ENCODE assay signal across 23 cellular contexts in genomic region chr6:41744236-41744787, GRCh38. TPM values are rescaled to one million over a fixed set of nuclear protein-coding genes. Genes with fewer than 3 reads are reported as not detected.
DNase-seq lines count a peak whose midpoint lies in the region; ATAC-seq, FAIRE-seq and TF ChIP-seq lines count a peak whose summit lies in the region.
"Had no signal": no experiment of that assay in that cellular context is flagged by ENCODE, and none has a peak within 500 bp of the region (broad histone marks: within the 10 kb centered on the region; RNA-seq: fewer than 3 reads in every experiment).

No MANE protein-coding gene starts in this region.

- H3K27ac ChIP-seq in C4-2B: peak overlapping the region; percentile 96
- H3K27ac ChIP-seq in HepG2 (ENCODE audit: extremely low read length, insufficient read depth, low read length): peak overlapping the region; percentile 30
- no peak overlapping the region for H3K27ac ChIP-seq in neuronal stem cell (replicated peaks; ENCODE audit: low read length)
- H3K27ac ChIP-seq in stomach: peak overlapping the region; percentile 53 to 81 (median 75)
- H3K27ac ChIP-seq: A549; BLaER1 treated with 17β-estradiol and CSF1 and Interleukin-3, amounts not matched to agents 10 nM and 100 nM; GM23248 had no signal

- POLR2A ChIA-PET in HepG2 (lab: Yijun Ruan, JAX): interaction anchor here (1.1 to 6.5 kb wide), 2 partner anchors 9 to 24 kb away, joined by 5 to 120 read pairs; partner anchors contain the start of gene TFEB

- intact Hi-C loops in HepG2 (cut with micrococcal nuclease; ENCODE audit: unreplicated experiment) (no loop called here), stomach (cut with DNase I; ENCODE audit: low total_unique reads) (no loop called here), Calu3 (cut with micrococcal nuclease; ENCODE audit: unreplicated experiment) (no loop called here)

- DNase-seq in HepG2 (ENCODE audit: low spot score) (no peak), neuronal stem cell (ENCODE audit: low spot score) (no peak), stomach (peak; percentile 48), Calu3 (no peak), DMS153 (lab: John Stamatoyannopoulos, UW) (no peak)
- DNase-seq: 8988T; ACHN; AML-193; BE2C; CD4-positive, alpha-beta memory T cell; COR-L47; DMS79; EL; GM23248; H7; HCEC 1CT had no signal

- TF ChIP-seq CTCF in C4-2B (conservative IDR thresholded peaks at IDR 0.05) (no peak), HepG2 (CRISPR knock-in tag; IDR thresholded peaks at IDR 0.05) (no peak), stomach (IDR thresholded peaks at IDR 0.05) (no peak), Calu3 (IDR thresholded peaks at IDR 0.05; ENCODE audit: unreplicated experiment) (no peak)

- H2BK15ac ChIP-seq in neuronal stem cell (ENCODE audit: low read length): peak overlapping the region; percentile 46

- TF ChIP-seq POLR2A in HepG2 (IDR thresholded peaks at IDR 0.05; ENCODE audit: insufficient read depth in 1 of 2, low read depth in 2 of 2, low read length in 2 of 2) (no peak), stomach (IDR thresholded peaks at IDR 0.05) (peak in 1 of 4 donors; percentile 51)

- in situ Hi-C loops in HepG2 (cut with HindIII; ENCODE audit: extremely low pct_ligation_motif_present, low pct_unique_long_range_greater_than_20kb): no loop called here

- no peak overlapping the region for H3K9ac ChIP-seq in HepG2 (ENCODE audit: insufficient read depth, low read depth, low read length)
- no peak overlapping the region for H3K9ac ChIP-seq in neuronal stem cell (ENCODE audit: low read depth, low read length, poor library complexity)
- H3K9ac ChIP-seq: BLaER1 treated with 17β-estradiol and CSF1 and Interleukin-3, amounts not matched to agents 10 nM and 100 nM; GM23248 had no signal

- no peak overlapping the region for H2BK5ac ChIP-seq in neuronal stem cell (ENCODE audit: low read length)

- TF ChIP-seq EP300 in HepG2 (IDR thresholded peaks at IDR 0.05; ENCODE audit: low read depth in 2 of 2, low read length in 2 of 2) (no peak), HepG2 (CRISPR knock-in tag; IDR thresholded peaks at IDR 0.05; ENCODE audit: borderline replicate concordance) (no peak), stomach (IDR thresholded peaks at IDR 0.05) (no peak)

- no peak for TF ChIP-seq RAD21 in HepG2 (CRISPR knock-in tag; IDR thresholded peaks at IDR 0.05)

- H4K20me1 ChIP-seq in HepG2 (ENCODE audit: insufficient read depth, low read length): no peaks in the 10 kb centered on the region
- H4K20me1 ChIP-seq: BLaER1 treated with 17β-estradiol and CSF1 and Interleukin-3, amounts not matched to agents 10 nM and 100 nM had no signal

- BruUV-seq in HepG2 (replicated peaks; lab: Mats Ljungman, UMichigan) (no TSS peak), Calu3 (replicated peaks; lab: Mats Ljungman, UMichigan) (no TSS peak)

- no peak overlapping the region for H3K4me3 Mint-ChIP-seq in Calu3 (ENCODE audit: low read depth, unreplicated experiment)
- H3K4me3 Mint-ChIP-seq: CD4-positive, alpha-beta memory T cell had no signal

- no peak overlapping the region for H2BK120ac ChIP-seq in neuronal stem cell (ENCODE audit: low read depth, low read length)

- H2BK12ac ChIP-seq in neuronal stem cell (ENCODE audit: low read length): peak overlapping the region; percentile 77

- CTCF ChIA-PET in HepG2 (lab: Yijun Ruan, JAX; ENCODE audit: low intra/inter-chr PET ratio, low total read pairs) (no interaction called here), Calu3 (lab: Charles Lee) (interaction anchor here (0.7 kb wide), 2 partner anchors 13 to 312 kb away, joined by 3 read pairs; no protein-coding TSS in a partner anchor)

- H2AFZ ChIP-seq in HepG2 (ENCODE audit: low read length) (no peak overlapping the region), neuronal stem cell (ENCODE audit: low read length) (no peak overlapping the region)
- H2AFZ ChIP-seq: GM23248 had no signal

- no peak overlapping the region for H2AK5ac ChIP-seq in neuronal stem cell (ENCODE audit: low read depth, low read length)

- H3K4me1 Mint-ChIP-seq in Calu3 (ENCODE audit: low read depth, unreplicated experiment): peaks cover 31% of the 10 kb centered on the region
- H3K4me1 Mint-ChIP-seq: CD4-positive, alpha-beta memory T cell had no signal

- 92% methylated on average over 3 of the region's 7 CpGs for WGBS in HepG2 (ENCODE audit: low lambda C conversion rate)
- WGBS in neuronal stem cell (ENCODE audit: extremely low coverage in 2 of 2, insufficient read length in 2 of 2, insufficient replicate concordance in 1 of 2), 2 donors: no CpG with 5 or more reads among the region's 7 CpGs
- WGBS in stomach, 5 donors: 34 to 66% (median 61%) methylated on average over 7 of the region's 7 CpGs

- H3K4me2 ChIP-seq in HepG2 (ENCODE audit: low read depth, low read length): 0 out of 2 replicates have a peak overlapping the region, but pooled peaks have one; percentile 6
- H3K4me2 ChIP-seq in neuronal stem cell (ENCODE audit: insufficient read depth, low read length, poor library complexity, severe bottlenecking): no peak overlapping the region
- H3K4me2 ChIP-seq: A549; BLaER1 treated with 17β-estradiol and CSF1 and Interleukin-3, amounts not matched to agents 10 nM and 100 nM had no signal

- H3K27ac Mint-ChIP-seq in Calu3 (ENCODE audit: unreplicated experiment): no peak overlapping the region
- H3K27ac Mint-ChIP-seq: CD4-positive, alpha-beta memory T cell had no signal

- no peaks in the 10 kb centered on the region for H3K27me3 Mint-ChIP-seq in Calu3 (ENCODE audit: unreplicated experiment)
- H3K27me3 Mint-ChIP-seq: CD4-positive, alpha-beta memory T cell had no signal

- H3K27me3 ChIP-seq in HepG2 (ENCODE audit: control insufficient read depth in 1 of 2, insufficient read depth in 2 of 2, low read length in 2 of 2) (no peaks in the 10 kb centered on the region), neuronal stem cell (ENCODE audit: control insufficient read depth in 3 of 3, insufficient read depth in 3 of 3, low read depth in 1 of 3, low read length in 3 of 3) (peaks cover 0 to 50% (median 0%) of the 10 kb centered on the region in 3 experiments), stomach (no peaks in the 10 kb centered on the region)
- H3K27me3 ChIP-seq: BE2C; BLaER1 treated with 17β-estradiol and CSF1 and Interleukin-3, amounts not matched to agents 10 nM and 100 nM had no signal

- H4K8ac ChIP-seq in neuronal stem cell (ENCODE audit: low read depth, low read length): no peak overlapping the region

- ATAC-seq in HepG2: no peak
- ATAC-seq in HG02938 (IDR thresholded peaks at IDR 0.05; ENCODE audit: unreplicated experiment): no peak
- ATAC-seq: A549, GM12878 had no signal

- H3K23ac ChIP-seq in neuronal stem cell (ENCODE audit: low read depth, low read length, poor library complexity): no peak overlapping the region

- peaks cover 100% of the 10 kb centered on the region for H3K4me1 ChIP-seq in HepG2 (ENCODE audit: insufficient read depth, low read length)
- peaks cover 0 to 4% of the 10 kb centered on the region in 2 donors for H3K4me1 ChIP-seq in neuronal stem cell (ENCODE audit: control insufficient read depth in 2 of 2, insufficient read depth in 1 of 2, low read depth in 1 of 2, low read length in 2 of 2)
- H3K4me1 ChIP-seq in stomach: peaks cover 9 to 45% (median 26%) of the 10 kb centered on the region in 4 donors

- H4K91ac ChIP-seq in neuronal stem cell (ENCODE audit: low read depth, low read length, poor library complexity): no peak overlapping the region

- H3K14ac ChIP-seq in neuronal stem cell (ENCODE audit: low read length): peak overlapping the region; percentile 73

- H3K36me3 ChIP-seq in HepG2 (replicated peaks in 1 of 2; ENCODE audit: control insufficient read depth in 1 of 2, insufficient read depth in 2 of 2, low read length in 2 of 2) (no peaks in the 10 kb centered on the region), neuronal stem cell (replicated peaks in 1 of 2; ENCODE audit: control insufficient read depth in 2 of 2, insufficient read depth in 2 of 2, low read length in 2 of 2) (no peaks in the 10 kb centered on the region), stomach (peaks cover 0 to 43% (median 4%) of the 10 kb centered on the region in 4 donors)
- H3K36me3 ChIP-seq: BE2C; BLaER1 treated with 17β-estradiol and CSF1 and Interleukin-3, amounts not matched to agents 10 nM and 100 nM had no signal

- H3K18ac ChIP-seq in neuronal stem cell (ENCODE audit: low read length): no peak overlapping the region

- H3K4me3 ChIP-seq in HepG2 (replicated peaks in 1 of 3; ENCODE audit: insufficient read depth in 1 of 3, low read depth in 2 of 3, low read length in 3 of 3): no peak overlapping the region
- no peak overlapping the region for H3K4me3 ChIP-seq in neuronal stem cell (ENCODE audit: low read length in 2 of 2)
- H3K4me3 ChIP-seq in stomach: peak overlapping the region; percentile 30 to 50 (median 46)
- H3K4me3 ChIP-seq: A549; BLaER1 treated with 17β-estradiol and CSF1 and Interleukin-3, amounts not matched to agents 10 nM and 100 nM; GM12878; GM23248 had no signal

- no peaks in the 10 kb centered on the region for H3K79me2 ChIP-seq in HepG2 (ENCODE audit: insufficient read depth, low read length)

- no peaks in the 10 kb centered on the region for H3K79me1 ChIP-seq in neuronal stem cell (ENCODE audit: low read depth, low read length)

- peaks cover 6% of the 10 kb centered on the region for H3K36me3 Mint-ChIP-seq in Calu3 (ENCODE audit: insufficient read depth, unreplicated experiment)
- H3K36me3 Mint-ChIP-seq: CD4-positive, alpha-beta memory T cell had no signal

- H3K9me3 Mint-ChIP-seq in Calu3 (ENCODE audit: low read depth, unreplicated experiment): no peaks in the 10 kb centered on the region
- H3K9me3 Mint-ChIP-seq: CD4-positive, alpha-beta memory T cell had no signal

- no peak overlapping the region for H3K4ac ChIP-seq in neuronal stem cell (ENCODE audit: low read length)

- no peaks in the 10 kb centered on the region for H3K9me3 ChIP-seq in HepG2 (ENCODE audit: low read length)
- peaks cover 0 to 2% of the 10 kb centered on the region in 2 donors for H3K9me3 ChIP-seq in neuronal stem cell (replicated peaks in 1 of 2; ENCODE audit: control insufficient read depth in 2 of 2, insufficient read depth in 1 of 2, low read depth in 1 of 2, low read length in 2 of 2)
- no peaks in the 10 kb centered on the region for H3K9me3 ChIP-seq in stomach
- H3K9me3 ChIP-seq: A549; BE2C; BLaER1 treated with 17β-estradiol and CSF1 and Interleukin-3, amounts not matched to agents 10 nM and 100 nM had no signal

- FAIRE-seq in HepG2 (lab: Jason Lieb, UNC): no peak
- FAIRE-seq: A549, GM12878, GM19239, H1 had no signal

RNA-seq across cellular contexts. Expression of gene PGC, which starts 2.9 kb away (rescaled TPM):
- total RNA-seq in HepG2 (2016; rRNA removed; fragmentation: Illumina TruSeq; extraction: Trizol) (225 and 502 TPM in 2 replicates), stomach (over 10,000 TPM in 1 of 5 donors, 1,000 to 10,000 TPM in 3, 100 to 1,000 TPM in 1; 101 to 32,926 (median 1,172) TPM), Calu3 (2022) (not detected in 2 replicates)
- total RNA-seq in HepG2 (2016; cell fraction: cytosol; rRNA removed; fragmentation: Illumina TruSeq; extraction: Trizol; ENCODE audit: low read depth): 33.5 and 35.5 TPM in 2 replicates
- 215 and 502 TPM in 2 replicates for total RNA-seq in HepG2 (2016; cell fraction: insoluble cytoplasmic fraction; rRNA removed; fragmentation: Illumina TruSeq; extraction: Trizol)
- 52.5 and 53.3 TPM in 2 replicates for total RNA-seq in HepG2 (2016; cell fraction: membrane; rRNA removed; fragmentation: Illumina TruSeq; extraction: Trizol)
- 408 and 459 TPM in 2 replicates for total RNA-seq in HepG2 (2016; cell fraction: nucleus; rRNA removed; fragmentation: Illumina TruSeq; extraction: Trizol)
- polyA plus RNA-seq in HepG2 (2011; rRNA removed) (397 and 426 TPM in 2 replicates), stomach (over 10,000 TPM in 2 of 3 donors, 1,000 to 10,000 TPM in 1; 8,432 to 48,206 (median 26,682) TPM)
- polyA plus RNA-seq in HepG2 (2011; cell fraction: cytosol; rRNA removed): 243 and 350 TPM in 2 replicates
- 216 and 252 TPM in 2 replicates for polyA plus RNA-seq in HepG2 (2011; cell fraction: nucleus; rRNA removed)
- 62.0 and 149 TPM in 2 replicates for polyA plus RNA-seq in HepG2 (2012)
- polyA plus RNA-seq in HepG2 (2016; cell fraction: cytosol; fragmentation: Illumina TruSeq; extraction: Trizol; ENCODE audit: low read depth): 47.7 and 50.1 TPM in 2 replicates
- polyA plus RNA-seq in HepG2 (2016; cell fraction: insoluble cytoplasmic fraction; fragmentation: Illumina TruSeq; extraction: Trizol; ENCODE audit: low read depth): 245 and 256 TPM in 2 replicates
- 48.1 and 51.7 TPM in 2 replicates for polyA plus RNA-seq in HepG2 (2016; cell fraction: membrane; fragmentation: Illumina TruSeq; extraction: Trizol; ENCODE audit: low read depth)
- 704 and 739 TPM in 2 replicates for polyA plus RNA-seq in HepG2 (2016; cell fraction: nucleus; fragmentation: Illumina TruSeq; extraction: Trizol; ENCODE audit: insufficient read depth, low read depth)
- 0.21 and 469 TPM in 2 replicates for polyA minus RNA-seq in HepG2 (2011; rRNA and poly(A)+ RNA removed; ENCODE audit: low replicate concordance)
- polyA minus RNA-seq in HepG2 (2011; cell fraction: cytosol; rRNA and poly(A)+ RNA removed): 339 and 439 TPM in 2 replicates
- polyA minus RNA-seq in HepG2 (2011; cell fraction: nucleus; rRNA and poly(A)+ RNA removed): 61.8 and 63.7 TPM in 2 replicates
- 0.03 TPM for polyA plus RNA-seq in neuronal stem cell (2013, experiment 1 of 2)
- polyA plus RNA-seq in neuronal stem cell (2013, experiment 2 of 2): 0.07 TPM
- total RNA-seq: CD4-positive, alpha-beta memory T cell; GM23248; H1; H7 had no signal
- polyA plus RNA-seq: A549; CD4-positive, alpha-beta memory T cell; GM12878; GM23248 had no signal

RNA-seq across cellular contexts. Expression of gene TFEB, which starts 8.9 kb away (rescaled TPM):
- total RNA-seq in HepG2 (2016; rRNA removed; fragmentation: Illumina TruSeq; extraction: Trizol) (12.8 and 13.3 TPM in 2 replicates), stomach (100 to 1,000 TPM in 1 of 5 donors, 10 to 100 TPM in 2, 1 to 10 TPM in 2; 6.4 to 130 (median 12.9) TPM), Calu3 (2022) (4.4 and 6.6 TPM in 2 replicates)
- total RNA-seq in HepG2 (2016; cell fraction: cytosol; rRNA removed; fragmentation: Illumina TruSeq; extraction: Trizol; ENCODE audit: low read depth): 7.3 and 10.0 TPM in 2 replicates
- 10.9 and 15.1 TPM in 2 replicates for total RNA-seq in HepG2 (2016; cell fraction: insoluble cytoplasmic fraction; rRNA removed; fragmentation: Illumina TruSeq; extraction: Trizol)
- 15.3 and 15.8 TPM in 2 replicates for total RNA-seq in HepG2 (2016; cell fraction: membrane; rRNA removed; fragmentation: Illumina TruSeq; extraction: Trizol)
- 9.0 and 11.5 TPM in 2 replicates for total RNA-seq in HepG2 (2016; cell fraction: nucleus; rRNA removed; fragmentation: Illumina TruSeq; extraction: Trizol)
- polyA plus RNA-seq in HepG2 (2011; rRNA removed) (18.7 and 21.6 TPM in 2 replicates), stomach (10 to 100 TPM; 12.1 to 19.5 (median 14.0) TPM)
- polyA plus RNA-seq in HepG2 (2011; cell fraction: cytosol; rRNA removed): 7.6 and 16.3 TPM in 2 replicates
- polyA plus RNA-seq in HepG2 (2011; cell fraction: nucleus; rRNA removed): 14.8 and 19.8 TPM in 2 replicates
- polyA plus RNA-seq in HepG2 (2012): 4.8 and 7.7 TPM in 2 replicates
- 8.4 and 9.0 TPM in 2 replicates for polyA plus RNA-seq in HepG2 (2016; cell fraction: cytosol; fragmentation: Illumina TruSeq; extraction: Trizol; ENCODE audit: low read depth)
- polyA plus RNA-seq in HepG2 (2016; cell fraction: insoluble cytoplasmic fraction; fragmentation: Illumina TruSeq; extraction: Trizol; ENCODE audit: low read depth): 13.2 and 14.2 TPM in 2 replicates
- 12.3 and 14.8 TPM in 2 replicates for polyA plus RNA-seq in HepG2 (2016; cell fraction: membrane; fragmentation: Illumina TruSeq; extraction: Trizol; ENCODE audit: low read depth)
- polyA plus RNA-seq in HepG2 (2016; cell fraction: nucleus; fragmentation: Illumina TruSeq; extraction: Trizol; ENCODE audit: insufficient read depth, low read depth): 26.4 and 27.9 TPM in 2 replicates
- polyA minus RNA-seq in HepG2 (2011; rRNA and poly(A)+ RNA removed; ENCODE audit: low replicate concordance): 22.8 and 39.7 TPM in 2 replicates
- 9.2 and 12.8 TPM in 2 replicates for polyA minus RNA-seq in HepG2 (2011; cell fraction: cytosol; rRNA and poly(A)+ RNA removed)
- 9.1 and 10.8 TPM in 2 replicates for polyA minus RNA-seq in HepG2 (2011; cell fraction: nucleus; rRNA and poly(A)+ RNA removed)
- polyA plus RNA-seq in neuronal stem cell (2013, experiment 1 of 2): 1.1 TPM
- 1.1 TPM for polyA plus RNA-seq in neuronal stem cell (2013, experiment 2 of 2)

RNA-seq across cellular contexts. Expression of gene FRS3, which starts 35.4 kb away (rescaled TPM):
- total RNA-seq in HepG2 (2016; rRNA removed; fragmentation: Illumina TruSeq; extraction: Trizol) (1.5 and 3.0 TPM in 2 replicates), stomach (10 to 100 TPM in 1 of 5 donors, 1 to 10 TPM in 3, under 1 TPM in 1; 0.29 to 22.2 (median 3.1) TPM), Calu3 (2022) (5.0 and 6.6 TPM in 2 replicates)
- 3.2 and 3.7 TPM in 2 replicates for total RNA-seq in HepG2 (2016; cell fraction: cytosol; rRNA removed; fragmentation: Illumina TruSeq; extraction: Trizol; ENCODE audit: low read depth)
- total RNA-seq in HepG2 (2016; cell fraction: insoluble cytoplasmic fraction; rRNA removed; fragmentation: Illumina TruSeq; extraction: Trizol): 1.2 and 2.7 TPM in 2 replicates
- total RNA-seq in HepG2 (2016; cell fraction: membrane; rRNA removed; fragmentation: Illumina TruSeq; extraction: Trizol): 6.5 and 6.6 TPM in 2 replicates
- total RNA-seq in HepG2 (2016; cell fraction: nucleus; rRNA removed; fragmentation: Illumina TruSeq; extraction: Trizol): 3.2 and 4.8 TPM in 2 replicates
- polyA plus RNA-seq in HepG2 (2011; rRNA removed) (7.1 and 7.4 TPM in 2 replicates), stomach (1 to 10 TPM; 2.9 to 4.4 (median 4.1) TPM)
- polyA plus RNA-seq in HepG2 (2011; cell fraction: cytosol; rRNA removed): 6.7 TPM in 2 replicates
- 11.2 and 14.1 TPM in 2 replicates for polyA plus RNA-seq in HepG2 (2011; cell fraction: nucleus; rRNA removed)
- polyA plus RNA-seq in HepG2 (2012): 2.5 and 2.9 TPM in 2 replicates
- 5.9 and 6.1 TPM in 2 replicates for polyA plus RNA-seq in HepG2 (2016; cell fraction: cytosol; fragmentation: Illumina TruSeq; extraction: Trizol; ENCODE audit: low read depth)
- 3.0 and 3.6 TPM in 2 replicates for polyA plus RNA-seq in HepG2 (2016; cell fraction: insoluble cytoplasmic fraction; fragmentation: Illumina TruSeq; extraction: Trizol; ENCODE audit: low read depth)
- 10.2 and 10.3 TPM in 2 replicates for polyA plus RNA-seq in HepG2 (2016; cell fraction: membrane; fragmentation: Illumina TruSeq; extraction: Trizol; ENCODE audit: low read depth)
- 11.8 and 13.3 TPM in 2 replicates for polyA plus RNA-seq in HepG2 (2016; cell fraction: nucleus; fragmentation: Illumina TruSeq; extraction: Trizol; ENCODE audit: insufficient read depth, low read depth)
- 2.6 and 8.3 TPM in 2 replicates for polyA minus RNA-seq in HepG2 (2011; rRNA and poly(A)+ RNA removed; ENCODE audit: low replicate concordance)
- 0.89 and 2.1 TPM in 2 replicates for polyA minus RNA-seq in HepG2 (2011; cell fraction: cytosol; rRNA and poly(A)+ RNA removed)
- 3.4 and 3.5 TPM in 2 replicates for polyA minus RNA-seq in HepG2 (2011; cell fraction: nucleus; rRNA and poly(A)+ RNA removed)
- polyA plus RNA-seq in neuronal stem cell (2013, experiment 1 of 2): 8.3 TPM
- 8.2 TPM for polyA plus RNA-seq in neuronal stem cell (2013, experiment 2 of 2)

RNA-seq across cellular contexts. Expression of gene PRICKLE4, which starts 36.3 kb away (rescaled TPM):
- total RNA-seq in HepG2 (2016; rRNA removed; fragmentation: Illumina TruSeq; extraction: Trizol) (1.2 TPM in 1 of 2 replicates, not detected in the other), stomach (10 to 100 TPM in 3 of 5 donors, 1 to 10 TPM in 2; 4.4 to 77.0 (median 27.8) TPM), Calu3 (2022) (6.4 and 7.1 TPM in 2 replicates)
- 0.91 TPM in 1 of 2 replicates, not detected in the other for total RNA-seq in HepG2 (2016; cell fraction: cytosol; rRNA removed; fragmentation: Illumina TruSeq; extraction: Trizol; ENCODE audit: low read depth)
- total RNA-seq in HepG2 (2016; cell fraction: insoluble cytoplasmic fraction; rRNA removed; fragmentation: Illumina TruSeq; extraction: Trizol): 0.50 TPM in 1 of 2 replicates, not detected in the other
- total RNA-seq in HepG2 (2016; cell fraction: membrane; rRNA removed; fragmentation: Illumina TruSeq; extraction: Trizol): not detected in 2 replicates
- 0.88 and 1.6 TPM in 2 replicates for total RNA-seq in HepG2 (2016; cell fraction: nucleus; rRNA removed; fragmentation: Illumina TruSeq; extraction: Trizol)
- polyA plus RNA-seq in HepG2 (2011; rRNA removed) (0.74 and 0.92 TPM in 2 replicates), stomach (1 to 10 TPM in 2 of 3 donors, not detected in 1; 1.9 to 4.8 TPM)
- 0.15 and 0.34 TPM in 2 replicates for polyA plus RNA-seq in HepG2 (2011; cell fraction: cytosol; rRNA removed)
- polyA plus RNA-seq in HepG2 (2011; cell fraction: nucleus; rRNA removed): 26.8 and 42.0 TPM in 2 replicates
- polyA plus RNA-seq in HepG2 (2012): 3.7 and 5.4 TPM in 2 replicates
- not detected in 2 replicates for polyA plus RNA-seq in HepG2 (2016; cell fraction: cytosol; fragmentation: Illumina TruSeq; extraction: Trizol; ENCODE audit: low read depth)
- not detected in 2 replicates for polyA plus RNA-seq in HepG2 (2016; cell fraction: insoluble cytoplasmic fraction; fragmentation: Illumina TruSeq; extraction: Trizol; ENCODE audit: low read depth)
- not detected in 2 replicates for polyA plus RNA-seq in HepG2 (2016; cell fraction: membrane; fragmentation: Illumina TruSeq; extraction: Trizol; ENCODE audit: low read depth)
- polyA plus RNA-seq in HepG2 (2016; cell fraction: nucleus; fragmentation: Illumina TruSeq; extraction: Trizol; ENCODE audit: insufficient read depth, low read depth): 10.5 and 24.2 TPM in 2 replicates
- polyA minus RNA-seq in HepG2 (2011; rRNA and poly(A)+ RNA removed; ENCODE audit: low replicate concordance): 0.30 TPM in 1 of 2 replicates, not detected in the other
- not detected in 2 replicates for polyA minus RNA-seq in HepG2 (2011; cell fraction: cytosol; rRNA and poly(A)+ RNA removed)
- polyA minus RNA-seq in HepG2 (2011; cell fraction: nucleus; rRNA and poly(A)+ RNA removed): 3.6 and 5.6 TPM in 2 replicates
- polyA plus RNA-seq in neuronal stem cell (2013, experiment 1 of 2): 0.59 TPM
- polyA plus RNA-seq in neuronal stem cell (2013, experiment 2 of 2): 1.0 TPM
- total RNA-seq: CD4-positive, alpha-beta memory T cell; H7 had no signal
- polyA plus RNA-seq: CD4-positive, alpha-beta memory T cell; GM23248 had no signal

RNA-seq across cellular contexts. Expression of gene TOMM6, which starts 43.2 kb away (rescaled TPM):
- total RNA-seq in HepG2 (2016; rRNA removed; fragmentation: Illumina TruSeq; extraction: Trizol) (321 and 480 TPM in 2 replicates), stomach (100 to 1,000 TPM in 2 of 5 donors, 10 to 100 TPM in 3; 11.9 to 159 (median 68.7) TPM), Calu3 (2022) (251 and 265 TPM in 2 replicates)
- total RNA-seq in HepG2 (2016; cell fraction: cytosol; rRNA removed; fragmentation: Illumina TruSeq; extraction: Trizol; ENCODE audit: low read depth): 182 and 204 TPM in 2 replicates
- total RNA-seq in HepG2 (2016; cell fraction: insoluble cytoplasmic fraction; rRNA removed; fragmentation: Illumina TruSeq; extraction: Trizol): 330 and 503 TPM in 2 replicates
- total RNA-seq in HepG2 (2016; cell fraction: membrane; rRNA removed; fragmentation: Illumina TruSeq; extraction: Trizol): 320 and 325 TPM in 2 replicates
- total RNA-seq in HepG2 (2016; cell fraction: nucleus; rRNA removed; fragmentation: Illumina TruSeq; extraction: Trizol): 122 and 129 TPM in 2 replicates
- polyA plus RNA-seq in HepG2 (2011; rRNA removed) (253 and 320 TPM in 2 replicates), stomach (100 to 1,000 TPM; 308 to 343 (median 323) TPM)
- polyA plus RNA-seq in HepG2 (2011; cell fraction: cytosol; rRNA removed): 433 and 522 TPM in 2 replicates
- 91.8 and 123 TPM in 2 replicates for polyA plus RNA-seq in HepG2 (2011; cell fraction: nucleus; rRNA removed)
- 249 and 333 TPM in 2 replicates for polyA plus RNA-seq in HepG2 (2012)
- 294 and 323 TPM in 2 replicates for polyA plus RNA-seq in HepG2 (2016; cell fraction: cytosol; fragmentation: Illumina TruSeq; extraction: Trizol; ENCODE audit: low read depth)
- polyA plus RNA-seq in HepG2 (2016; cell fraction: insoluble cytoplasmic fraction; fragmentation: Illumina TruSeq; extraction: Trizol; ENCODE audit: low read depth): 735 and 804 TPM in 2 replicates
- 428 and 438 TPM in 2 replicates for polyA plus RNA-seq in HepG2 (2016; cell fraction: membrane; fragmentation: Illumina TruSeq; extraction: Trizol; ENCODE audit: low read depth)
- polyA plus RNA-seq in HepG2 (2016; cell fraction: nucleus; fragmentation: Illumina TruSeq; extraction: Trizol; ENCODE audit: insufficient read depth, low read depth): 298 and 310 TPM in 2 replicates
- polyA minus RNA-seq in HepG2 (2011; rRNA and poly(A)+ RNA removed; ENCODE audit: low replicate concordance): 74.4 and 157 TPM in 2 replicates
- 41.7 and 56.4 TPM in 2 replicates for polyA minus RNA-seq in HepG2 (2011; cell fraction: cytosol; rRNA and poly(A)+ RNA removed)
- polyA minus RNA-seq in HepG2 (2011; cell fraction: nucleus; rRNA and poly(A)+ RNA removed): 32.9 and 43.8 TPM in 2 replicates
- 238 TPM for polyA plus RNA-seq in neuronal stem cell (2013, experiment 1 of 2)
- polyA plus RNA-seq in neuronal stem cell (2013, experiment 2 of 2): 259 TPM

Comparison
In these comparisons a context has a peak if more than half of its experiments do, and no peak if none do; other contexts are left out.
1. H3K4me3 ChIP-seq: peak in stomach (4 of 4); none in HepG2 (0 of 3) and neuronal stem cell (0 of 2).
2. RNA of gene PGC, which starts 2.9 kb away (total RNA-seq): 101 to 32,926 TPM in stomach and 33.5 to 502 TPM in HepG2; not detected in Calu3; every median in the first group is over 10 times any median in the second.